ENCODE assay signal across 27 cellular contexts in genomic region chr6:137040393-137040792, GRCh38. TPM values are rescaled to one million over a fixed set of nuclear protein-coding genes. Genes with fewer than 3 reads are reported as not detected.
A peak's percentile ranks its signal among the peaks of the same experiment; 100 is the strongest.
DNase-seq lines count a peak whose midpoint lies in the region; ATAC-seq and TF ChIP-seq lines count a peak whose summit lies in the region.
"Had no signal": no experiment of that assay in that cellular context is flagged by ENCODE, and none has a peak within 500 bp of the region (broad histone marks: within the 10 kb centered on the region; RNA-seq: fewer than 3 reads in every experiment).

No MANE protein-coding gene starts in this region.

- no peak overlapping the region for H3K4me3 Mint-ChIP-seq in GM23338
- H3K4me3 Mint-ChIP-seq: CD8-positive, alpha-beta memory T cell; naive thymus-derived CD4-positive, alpha-beta T cell had no signal

- CTCF ChIA-PET in PC-9 (lab: Charles Lee): no interaction called here

- peaks cover 14% of the 10 kb centered on the region for H3K4me1 Mint-ChIP-seq in GM23338

- POLR2A ChIA-PET in PC-9 (lab: Charles Lee; ENCODE audit: unreplicated experiment): no interaction called here

- no peaks in the 10 kb centered on the region for H4K20me1 ChIP-seq in GM23338 (replicated peaks; ENCODE audit: insufficient read depth)
- no peaks in the 10 kb centered on the region for H4K20me1 ChIP-seq in PC-9 (ENCODE audit: insufficient read depth)
- H4K20me1 ChIP-seq in hepatocyte (ENCODE audit: insufficient read depth, poor library complexity, severe bottlenecking): no peaks in the 10 kb centered on the region

- H3K4me1 ChIP-seq in BE2C (no peaks in the 10 kb centered on the region; the same call in 1 of the 2 replicates), GM23338 (ENCODE audit: insufficient read depth) (0 out of 2 replicates have a peak, but pooled peaks cover 6% of the 10 kb centered on the region), PC-9 (replicated peaks; ENCODE audit: insufficient read depth) (peaks cover 22% of the 10 kb centered on the region), foreskin keratinocyte (peaks cover 26% of the 10 kb centered on the region), hepatocyte (ENCODE audit: insufficient read depth) (no peaks in the 10 kb centered on the region), mucosa of descending colon (ENCODE audit: low read depth) (peaks cover 6% of the 10 kb centered on the region)
- H3K4me1 ChIP-seq: A549, prostate gland had no signal

- H3K9me2 ChIP-seq in GM23338 (ENCODE audit: insufficient read depth): no peaks in the 10 kb centered on the region
- H3K9me2 ChIP-seq in PC-9 (ENCODE audit: insufficient read depth): no peaks in the 10 kb centered on the region
- no peaks in the 10 kb centered on the region for H3K9me2 ChIP-seq in hepatocyte (replicated peaks; ENCODE audit: insufficient read depth)

- BruUV-seq in PC-9 (replicated peaks; lab: Mats Ljungman, UMichigan): no TSS peak

- H3K36me3 ChIP-seq in BE2C (no peaks in the 10 kb centered on the region), GM23338 (ENCODE audit: insufficient read depth) (no peaks in the 10 kb centered on the region), PC-9 (ENCODE audit: low read depth) (peaks cover 12% of the 10 kb centered on the region), hepatocyte (replicated peaks; ENCODE audit: insufficient read depth, low read depth) (no peaks in the 10 kb centered on the region), mucosa of descending colon (ENCODE audit: low read depth) (no peaks in the 10 kb centered on the region)
- H3K36me3 ChIP-seq: heart right ventricle, prostate gland, sigmoid colon, tibial nerve had no signal

- H3K9me3 ChIP-seq in BE2C: peaks cover 2% of the 10 kb centered on the region; the same call in 1 of the 2 replicates
- H3K9me3 ChIP-seq in PC-9 (ENCODE audit: insufficient read depth, low read depth): no peaks in the 10 kb centered on the region
- H3K9me3 ChIP-seq in hepatocyte (ENCODE audit: low read depth): no peaks in the 10 kb centered on the region
- H3K9me3 ChIP-seq in mucosa of descending colon: no peaks in the 10 kb centered on the region
- H3K9me3 ChIP-seq: A549, prostate gland, sigmoid colon, tibial nerve had no signal

- H3F3A ChIP-seq in GM23338 (replicated peaks; ENCODE audit: low read depth) (peaks cover 5% of the 10 kb centered on the region; the same call in 1 of the 2 replicates), PC-9 (ENCODE audit: insufficient read depth, low read depth) (peaks cover 6% of the 10 kb centered on the region; the same call in 1 of the 2 replicates)

- H3K27me3 Mint-ChIP-seq in GM23338 (ENCODE audit: insufficient read depth, low read depth, poor library complexity): peaks cover 23% of the 10 kb centered on the region

- no peaks in the 10 kb centered on the region for H3K36me3 Mint-ChIP-seq in GM23338 (ENCODE audit: low read depth)
- H3K36me3 Mint-ChIP-seq: CD8-positive, alpha-beta memory T cell had no signal

- H3K27ac ChIP-seq in GM23338 (ENCODE audit: low read depth) (no peak overlapping the region), PC-9 (no peak overlapping the region), foreskin keratinocyte (no peak overlapping the region), hepatocyte (no peak overlapping the region)
- H3K27ac ChIP-seq: A549, heart right ventricle, prostate gland, sigmoid colon, tibial nerve had no signal

- DNase-seq in BE2C (no peak), GM23338 (ENCODE audit: low spot score) (peak; percentile 31), PC-9 (no peak), foreskin keratinocyte (no peak), hepatocyte (ENCODE audit: low spot score) (no peak), activated T-cell treated with anti-CD3 and anti-CD28 coated beads for 4 hours (no peak), mucosa of descending colon (no peak)
- DNase-seq: amygdala; CD8-positive, alpha-beta memory T cell; effector CD4-positive, alpha-beta T cell; EL; heart right ventricle; midbrain; naive thymus-derived CD4-positive, alpha-beta T cell; NCI-H1436; NCI-H2081 treated with DMSO at 0.1 percent for 48 hours; NCI-H446 treated with DMSO at 0.1 percent for 48 hours; NCI-H774; occipital lobe; sigmoid colon; stimulated activated CD4-positive, alpha-beta T cell treated with anti-CD3 and anti-CD28 coated beads, Interleukin-4, amount 100 ng/mL, for 4 hours had no signal

- TF ChIP-seq CTCF in BE2C (IDR thresholded peaks at IDR 0.05; ENCODE audit: low read depth, low read length) (peak; percentile 26), GM23338 (conservative IDR thresholded peaks at IDR 0.05; ENCODE audit: low read depth in 2 of 2) (peak in 1 of 2 experiments; percentile 43; a peak in 2 of 4 replicates), PC-9 (conservative IDR thresholded peaks at IDR 0.05) (peak; percentile 48), foreskin keratinocyte (conservative IDR thresholded peaks at IDR 0.05) (peak; percentile 28), hepatocyte (IDR thresholded peaks at IDR 0.05; ENCODE audit: poor library complexity) (no peak), mucosa of descending colon (IDR thresholded peaks at IDR 0.05) (no peak)

- ATAC-seq in GM23338: no peak
- no peak for ATAC-seq in foreskin keratinocyte
- ATAC-seq in GM19351 (IDR thresholded peaks at IDR 0.05; ENCODE audit: unreplicated experiment): no peak
- no peak for ATAC-seq in mucosa of descending colon
- ATAC-seq: A549; activated naive CD4-positive, alpha-beta T cell treated with anti-CD3 and anti-CD28 coated beads, Interleukin-2, amount 50 U/mL, for 72 hours; heart right ventricle; naive thymus-derived CD4-positive, alpha-beta T cell had no signal

- H3K27me3 ChIP-seq in BE2C (no peaks in the 10 kb centered on the region), GM23338 (ENCODE audit: insufficient read depth) (peaks cover 32% of the 10 kb centered on the region), PC-9 (ENCODE audit: insufficient read depth, low read depth) (no peaks in the 10 kb centered on the region), foreskin keratinocyte (no peaks in the 10 kb centered on the region), hepatocyte (peaks cover 25% of the 10 kb centered on the region)

- intact Hi-C loops in PC-9 (cut with micrococcal nuclease; ENCODE audit: unreplicated experiment): no loop called here
- intact Hi-C loops in mucosa of descending colon (cut with DNase I, micrococcal nuclease): no loop called here

- H3K27ac Mint-ChIP-seq in GM23338: no peak overlapping the region
- H3K27ac Mint-ChIP-seq: activated naive CD4-positive, alpha-beta T cell treated with anti-CD3 and anti-CD28 coated beads, Interleukin-2, amount 50 U/mL, for 72 hours; CD8-positive, alpha-beta memory T cell; naive thymus-derived CD4-positive, alpha-beta T cell had no signal

- H3K79me2 ChIP-seq in GM23338 (replicated peaks; ENCODE audit: insufficient read depth) (no peaks in the 10 kb centered on the region), PC-9 (ENCODE audit: low read depth) (peaks cover 47% of the 10 kb centered on the region), hepatocyte (no peaks in the 10 kb centered on the region)

- H3K4me3 ChIP-seq in BE2C (ENCODE audit: low read depth, low read length): no peak overlapping the region
- H3K4me3 ChIP-seq in GM23338: no peak overlapping the region
- no peak overlapping the region for H3K4me3 ChIP-seq in PC-9
- no peak overlapping the region for H3K4me3 ChIP-seq in hepatocyte
- no peak overlapping the region for H3K4me3 ChIP-seq in mucosa of descending colon
- H3K4me3 ChIP-seq: A549, heart right ventricle, prostate gland, sigmoid colon, tibial nerve had no signal

- H2AFZ ChIP-seq in GM23338 (no peak overlapping the region), PC-9 (no peak overlapping the region), hepatocyte (no peak overlapping the region)

- H3K4me2 ChIP-seq in GM23338: no peak overlapping the region
- H3K4me2 ChIP-seq in PC-9: no peak overlapping the region
- H3K4me2 ChIP-seq in hepatocyte: no peak overlapping the region
- H3K4me2 ChIP-seq: A549 had no signal

- peaks cover 5% of the 10 kb centered on the region; the same call in 2 of the 3 replicates for H3K9me3 Mint-ChIP-seq in GM23338
- H3K9me3 Mint-ChIP-seq: activated naive CD4-positive, alpha-beta T cell treated with anti-CD3 and anti-CD28 coated beads, Interleukin-2, amount 50 U/mL, for 72 hours had no signal

TF ChIP-seq in GM23338, 12 proteins besides CTCF, POLR2A, EP300 and RAD21 (continues in another document):
- TF ChIP-seq, protein P1, sequence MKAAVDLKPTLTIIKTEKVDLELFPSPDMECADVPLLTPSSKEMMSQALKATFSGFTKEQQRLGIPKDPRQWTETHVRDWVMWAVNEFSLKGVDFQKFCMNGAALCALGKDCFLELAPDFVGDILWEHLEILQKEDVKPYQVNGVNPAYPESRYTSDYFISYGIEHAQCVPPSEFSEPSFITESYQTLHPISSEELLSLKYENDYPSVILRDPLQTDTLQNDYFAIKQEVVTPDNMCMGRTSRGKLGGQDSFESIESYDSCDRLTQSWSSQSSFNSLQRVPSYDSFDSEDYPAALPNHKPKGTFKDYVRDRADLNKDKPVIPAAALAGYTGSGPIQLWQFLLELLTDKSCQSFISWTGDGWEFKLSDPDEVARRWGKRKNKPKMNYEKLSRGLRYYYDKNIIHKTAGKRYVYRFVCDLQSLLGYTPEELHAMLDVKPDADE (IDR thresholded peaks at IDR 0.05): no peak
- no peak for TF ChIP-seq ZNF114 (CRISPR knock-in tag; IDR thresholded peaks at IDR 0.05)
- TF ChIP-seq EZH2 (IDR thresholded peaks at IDR 0.05; ENCODE audit: low read depth, unreplicated experiment): no peak
- no peak for TF ChIP-seq ZNF331 (CRISPR knock-in tag; IDR thresholded peaks at IDR 0.05; ENCODE audit: low read depth)
- no peak for TF ChIP-seq POLR2AphosphoS5 (IDR thresholded peaks at IDR 0.05; ENCODE audit: low read depth)

RNA-seq across cellular contexts. Expression of gene IL20RA, which starts 4.4 kb away (rescaled TPM):
- polyA plus RNA-seq in BE2C (2012; ENCODE audit: insufficient read depth, insufficient read length, low read depth): 0.39 TPM
- total RNA-seq in GM23338 (2014; rRNA removed; shearing (Covaris generic)): 2.4 and 3.5 TPM in 2 replicates
- polyA plus RNA-seq in GM23338 (2016; fragmentation: Nextera tagmentation; extraction: Ambion mirVana): 1.2 and 2.6 TPM in 2 replicates
- total RNA-seq in PC-9 (2021): 2.5 and 4.0 TPM in 2 replicates
- 1.2 and 1.7 TPM in 2 replicates for total RNA-seq in foreskin keratinocyte
- 0.75 and 1.4 TPM in 2 replicates for polyA plus RNA-seq in foreskin keratinocyte
- total RNA-seq in hepatocyte: 0.32 and 0.63 TPM in 2 replicates
- 0.52 TPM in 1 of 2 replicates, not detected in the other for polyA plus RNA-seq in hepatocyte
- total RNA-seq in mucosa of descending colon: 10 to 100 TPM in 2 of 3 donors, 1 to 10 TPM in 1; 3.2 to 12.2 (median 11.6) TPM
- total RNA-seq: activated naive CD4-positive, alpha-beta T cell treated with anti-CD3 and anti-CD28 coated beads, Interleukin-2, amount 50 U/mL, for 72 hours; CD8-positive, alpha-beta memory T cell; naive thymus-derived CD4-positive, alpha-beta T cell; RPMI7951 had no signal
- polyA plus RNA-seq: CD8-positive, alpha-beta memory T cell; naive thymus-derived CD4-positive, alpha-beta T cell had no signal

Comparison
In these comparisons a context has a peak if more than half of its experiments do, and no peak if none do; other contexts are left out.
1. CTCF ChIP-seq: peak in BE2C (single experiment), PC-9 (single experiment) and foreskin keratinocyte (single experiment); none in hepatocyte (single experiment) and mucosa of descending colon (single experiment).